In the genomic region with DNA sequence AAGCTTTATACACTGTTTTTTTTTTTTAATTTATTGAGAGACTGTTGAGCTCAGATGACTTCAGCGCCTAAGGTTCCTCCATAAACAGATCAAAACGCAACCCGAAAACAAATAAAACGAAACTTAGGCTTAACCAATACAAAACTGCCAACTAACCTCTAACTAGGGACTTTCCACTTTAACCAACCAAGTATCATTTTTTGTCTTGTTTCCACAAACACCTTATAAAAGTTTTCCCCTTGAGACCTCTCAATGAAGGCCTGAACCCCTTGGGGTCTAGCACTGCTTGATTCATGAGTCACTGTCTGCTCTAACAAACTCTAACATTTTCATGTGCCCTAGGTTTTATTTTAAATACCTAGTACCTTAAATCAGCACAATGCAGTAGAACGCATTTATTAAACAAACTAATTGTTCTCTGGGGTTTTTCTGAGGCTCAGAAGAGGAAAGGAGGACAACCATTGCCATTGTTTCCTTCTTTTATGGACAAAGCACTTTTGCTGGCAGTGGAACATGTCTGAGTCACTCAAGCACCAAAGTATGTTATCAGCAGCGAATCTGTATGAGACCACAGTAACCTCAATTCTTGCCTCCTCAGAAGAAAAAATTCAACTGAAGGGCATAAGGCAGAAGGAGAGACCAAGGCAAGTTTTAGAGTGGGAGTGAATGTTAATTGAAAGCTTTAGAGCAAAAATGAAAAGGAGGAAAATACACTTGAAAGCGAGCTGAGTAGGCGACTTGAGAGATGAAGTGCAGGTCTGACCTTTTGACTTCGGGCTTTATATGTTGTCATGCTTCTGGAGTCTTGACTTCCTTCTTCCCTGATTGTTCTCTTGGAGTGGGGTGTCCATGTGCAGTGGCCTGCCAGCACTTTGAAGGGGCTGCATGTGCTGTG, we compare ENCODE assay signal across 1 cellular context.
TF ChIP-seq lines count a peak whose summit lies in the region.

No MANE protein-coding gene starts in this region.

TF ChIP-seq in WTC11, 78 proteins besides CTCF, POLR2A, EP300 and RAD21 (continued from another document):
- no peak for TF ChIP-seq ERG (CRISPR knock-in tag; IDR thresholded peaks at IDR 0.05)
